ENCODE assay signal across 1 cellular context in the genomic region with DNA sequence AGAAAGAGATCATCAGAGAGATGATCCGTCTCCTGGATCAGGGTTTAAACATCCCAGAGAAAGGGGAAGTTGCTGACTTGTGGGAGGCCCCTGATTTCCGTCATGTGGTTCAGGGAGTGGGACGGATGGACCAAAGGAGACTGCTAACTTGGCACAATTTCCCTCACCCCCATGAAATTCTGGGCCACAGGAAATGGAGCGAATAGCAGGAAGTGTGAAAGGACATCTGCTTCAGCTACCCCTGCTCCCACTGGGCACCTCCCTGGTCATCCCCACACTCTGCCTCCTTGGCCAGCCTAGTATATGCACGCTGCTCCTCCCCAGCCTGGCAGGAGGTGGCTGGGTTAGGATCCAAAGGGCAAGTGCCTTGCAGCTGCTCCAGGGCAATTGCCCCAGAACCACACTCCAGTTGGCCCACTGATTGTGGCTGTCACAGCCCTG.
TF ChIP-seq lines count a peak whose summit lies in the region.

No MANE protein-coding gene starts in this region.

TF ChIP-seq in H1, 55 proteins besides CTCF, POLR2A, EP300 and RAD21:
- TF ChIP-seq SUZ12 (IDR thresholded peaks at IDR 0.05; ENCODE audit: low read length), result no peak
